In the genomic region with DNA sequence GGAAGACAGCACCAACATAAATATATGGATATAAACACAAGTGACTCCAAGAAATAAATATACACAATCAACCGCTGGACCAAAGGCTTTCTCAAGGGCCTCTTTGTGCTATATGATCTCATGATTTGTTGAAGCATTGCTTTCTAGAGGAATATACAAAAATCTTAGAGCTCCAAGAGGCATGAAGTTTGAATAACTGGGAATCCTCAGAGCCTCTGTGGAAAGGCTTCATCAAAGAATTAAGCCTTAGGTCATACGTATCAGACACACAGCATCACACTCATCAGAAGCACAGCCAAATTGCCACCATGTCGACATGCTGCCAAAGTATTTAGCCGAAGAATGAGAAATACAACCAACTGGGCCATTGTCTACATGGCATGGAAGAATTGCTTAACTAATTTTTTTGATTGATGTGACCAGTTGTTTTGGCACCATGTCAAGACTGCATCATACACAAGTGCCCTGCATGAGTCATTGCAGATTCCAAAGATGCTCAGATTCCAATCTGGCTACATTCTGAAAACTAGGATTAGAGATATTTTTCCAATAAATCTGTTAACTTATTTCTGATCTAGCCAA, we compare ENCODE assay signal across 13 cellular contexts.
DNase-seq lines count a peak whose midpoint lies in the region; ATAC-seq and TF ChIP-seq lines count a peak whose summit lies in the region.
"Had no signal": no experiment of that assay in that cellular context is flagged by ENCODE, and none has a peak within 500 bp of the region (broad histone marks: within the 10 kb centered on the region; RNA-seq: fewer than 3 reads in every experiment).

No MANE protein-coding gene starts in this region.

- H3K27me3 ChIP-seq in breast epithelium (no peaks in the 10 kb centered on the region), RWPE2 (ENCODE audit: insufficient read depth, poor library complexity, severe bottlenecking) (no peaks in the 10 kb centered on the region), uterus (no peaks in the 10 kb centered on the region)
- H3K27me3 ChIP-seq: BLaER1, tibial artery had no signal

- peak; percentile 87 for ATAC-seq in RWPE2 (ENCODE audit: low read depth)
- ATAC-seq: Panc1 had no signal

- peak; percentile 96 for DNase-seq in MCF 10A (ENCODE audit: unreplicated experiment)
- DNase-seq in breast epithelium (ENCODE audit: low spot score in 2 of 2), result no peak
- DNase-seq in RWPE2 (ENCODE audit: low spot score), result no peak
- DNase-seq in fibroblast of villous mesenchyme (ENCODE audit: low read depth), result peak; percentile 52
- no peak for DNase-seq in NCI-H1092 (lab: John Stamatoyannopoulos, UW)
- no peak for DNase-seq in uterus
- no peak for DNase-seq in activated T-helper 1 cell treated with anti-CD3 and anti-CD28 coated beads, Interleukin-12 subunit alpha, Interleukin-12 subunit beta, Interleukin-2, Interleukin-4 antibody, amounts not matched to agents 30 ng/mL and 10 ng/mL and 1 ng/mL, durations not matched to agents 14 hours and 24 hours and 36 hours (ENCODE audit: low spot score)
- no peak for DNase-seq in posterior cingulate gyrus
- DNase-seq: activated gamma-delta T cell, kidney, tibial artery had no signal

- no peak for TF ChIP-seq CTCF in MCF 10A (IDR thresholded peaks at IDR 0.05; ENCODE audit: unreplicated experiment)
- no peak for TF ChIP-seq CTCF in breast epithelium (IDR thresholded peaks at IDR 0.05)
- TF ChIP-seq CTCF in RWPE2 (IDR thresholded peaks at IDR 0.05; ENCODE audit: poor library complexity, severe bottlenecking), result no peak
- TF ChIP-seq CTCF in fibroblast of villous mesenchyme (IDR thresholded peaks at IDR 0.05; ENCODE audit: insufficient read depth, low read depth, low read length), result no peak
- TF ChIP-seq CTCF in uterus (IDR thresholded peaks at IDR 0.05), result no peak

- TF ChIP-seq POLR2A in breast epithelium (IDR thresholded peaks at IDR 0.05) (no peak), uterus (IDR thresholded peaks at IDR 0.05) (no peak)

- no peak overlapping the region for H3K4me3 Mint-ChIP-seq in MCF 10A (ENCODE audit: unreplicated experiment)
- no peak overlapping the region for H3K4me3 Mint-ChIP-seq in activated T-helper 1 cell treated with anti-CD3 and anti-CD28 coated beads, Interleukin-12 subunit alpha, Interleukin-12 subunit beta, Interleukin-2, Interleukin-4 antibody, amounts not matched to agents 30 ng/mL and 10 ng/mL and 1 ng/mL, durations not matched to agents 14 hours and 24 hours and 36 hours

- H3K4me1 ChIP-seq in breast epithelium, result no peaks in the 10 kb centered on the region
- no peaks in the 10 kb centered on the region for H3K4me1 ChIP-seq in RWPE2 (ENCODE audit: insufficient read depth, poor library complexity, severe bottlenecking)
- H3K4me1 ChIP-seq in uterus, result no peaks in the 10 kb centered on the region
- H3K4me1 ChIP-seq: BLaER1, tibial artery had no signal

- peaks cover 7% of the 10 kb centered on the region for H3K9me3 Mint-ChIP-seq in MCF 10A (ENCODE audit: unreplicated experiment)
- H3K9me3 Mint-ChIP-seq in activated T-helper 1 cell treated with anti-CD3 and anti-CD28 coated beads, Interleukin-12 subunit alpha, Interleukin-12 subunit beta, Interleukin-2, Interleukin-4 antibody, amounts not matched to agents 30 ng/mL and 10 ng/mL and 1 ng/mL, durations not matched to agents 14 hours and 24 hours and 36 hours, result no peaks in the 10 kb centered on the region

- POLR2A ChIA-PET in MCF 10A (lab: Yijun Ruan, JAX), result interaction anchor here (0.7 kb wide), 1 partner anchor 55 kb away, joined by 3 read pairs; no protein-coding TSS in a partner anchor

- intact Hi-C loops in MCF 10A (cut with micrococcal nuclease), result loop anchor here (10.0 kb wide), 1 partner anchor 94 kb away; no protein-coding TSS in a partner anchor
- intact Hi-C loops in breast epithelium (cut with DNase I; ENCODE audit: low total_unique reads), result no loop called here
- intact Hi-C loops in uterus (cut with DNase I; ENCODE audit: low total_unique reads), result no loop called here
- intact Hi-C loops in activated T-helper 1 cell treated with anti-CD3 and anti-CD28 coated beads, Interleukin-12 subunit alpha, Interleukin-12 subunit beta, Interleukin-2, Interleukin-4 antibody, amounts not matched to agents 30 ng/mL and 10 ng/mL and 1 ng/mL, durations not matched to agents 14 hours and 24 hours and 36 hours (cut with micrococcal nuclease), result no loop called here
- intact Hi-C loops in posterior cingulate gyrus (cut with DNase I), result no loop called here

- no peak overlapping the region for H3K27ac Mint-ChIP-seq in MCF 10A (ENCODE audit: low read depth, unreplicated experiment)
- no peak overlapping the region for H3K27ac Mint-ChIP-seq in activated T-helper 1 cell treated with anti-CD3 and anti-CD28 coated beads, Interleukin-12 subunit alpha, Interleukin-12 subunit beta, Interleukin-2, Interleukin-4 antibody, amounts not matched to agents 30 ng/mL and 10 ng/mL and 1 ng/mL, durations not matched to agents 14 hours and 24 hours and 36 hours

- no TSS peak for BruUV-seq in MCF 10A (replicated peaks; lab: Mats Ljungman, UMichigan)

- no peaks in the 10 kb centered on the region for H3K9me3 ChIP-seq in breast epithelium
- no peaks in the 10 kb centered on the region for H3K9me3 ChIP-seq in RWPE2 (ENCODE audit: severe bottlenecking)
- H3K9me3 ChIP-seq in uterus, result no peaks in the 10 kb centered on the region
- H3K9me3 ChIP-seq: BLaER1, tibial artery had no signal

- CTCF ChIA-PET in MCF 10A (lab: Yijun Ruan, JAX), result no interaction called here

- H3K27ac ChIP-seq in breast epithelium (no peak overlapping the region), RWPE2 (ENCODE audit: poor library complexity, severe bottlenecking) (no peak overlapping the region), uterus (no peak overlapping the region)
- H3K27ac ChIP-seq: BLaER1, tibial artery had no signal

- peaks cover 7% of the 10 kb centered on the region for H3K4me1 Mint-ChIP-seq in MCF 10A (ENCODE audit: insufficient read depth, unreplicated experiment)
- no peaks in the 10 kb centered on the region for H3K4me1 Mint-ChIP-seq in activated T-helper 1 cell treated with anti-CD3 and anti-CD28 coated beads, Interleukin-12 subunit alpha, Interleukin-12 subunit beta, Interleukin-2, Interleukin-4 antibody, amounts not matched to agents 30 ng/mL and 10 ng/mL and 1 ng/mL, durations not matched to agents 14 hours and 24 hours and 36 hours (ENCODE audit: low read depth)

- H3K36me3 Mint-ChIP-seq in MCF 10A (ENCODE audit: insufficient read depth, unreplicated experiment), result no peaks in the 10 kb centered on the region
- H3K36me3 Mint-ChIP-seq in activated T-helper 1 cell treated with anti-CD3 and anti-CD28 coated beads, Interleukin-12 subunit alpha, Interleukin-12 subunit beta, Interleukin-2, Interleukin-4 antibody, amounts not matched to agents 30 ng/mL and 10 ng/mL and 1 ng/mL, durations not matched to agents 14 hours and 24 hours and 36 hours (ENCODE audit: low read depth), result no peaks in the 10 kb centered on the region

- H3K36me3 ChIP-seq in breast epithelium (no peaks in the 10 kb centered on the region), RWPE2 (ENCODE audit: low read depth) (no peaks in the 10 kb centered on the region), uterus (no peaks in the 10 kb centered on the region)
- H3K36me3 ChIP-seq: BLaER1, tibial artery had no signal

- H3K27me3 Mint-ChIP-seq in MCF 10A (ENCODE audit: insufficient read depth, unreplicated experiment), result no peaks in the 10 kb centered on the region
- peaks cover 9% of the 10 kb centered on the region for H3K27me3 Mint-ChIP-seq in activated T-helper 1 cell treated with anti-CD3 and anti-CD28 coated beads, Interleukin-12 subunit alpha, Interleukin-12 subunit beta, Interleukin-2, Interleukin-4 antibody, amounts not matched to agents 30 ng/mL and 10 ng/mL and 1 ng/mL, durations not matched to agents 14 hours and 24 hours and 36 hours (ENCODE audit: insufficient read depth)

- H3K4me3 ChIP-seq in breast epithelium (no peak overlapping the region), RWPE2 (ENCODE audit: severe bottlenecking) (no peak overlapping the region), fibroblast of villous mesenchyme (ENCODE audit: low read depth, low read length) (no peak overlapping the region), uterus (no peak overlapping the region)
- H3K4me3 ChIP-seq: BLaER1, tibial artery had no signal

Comparison
In these comparisons a context has a peak if more than half of its experiments do, and no peak if none do; other contexts are left out.
1. DNase-seq: peak in MCF 10A (single experiment) and fibroblast of villous mesenchyme (single experiment); none in breast epithelium (0 of 2), RWPE2 (single experiment), NCI-H1092 (single experiment), uterus (0 of 2), activated T-helper 1 cell treated with anti-CD3 and anti-CD28 coated beads, Interleukin-12 subunit alpha, Interleukin-12 subunit beta, Interleukin-2, Interleukin-4 antibody, amounts not matched to agents 30 ng/mL and 10 ng/mL and 1 ng/mL, durations not matched to agents 14 hours and 24 hours and 36 hours (single experiment) and posterior cingulate gyrus (0 of 10).